ENCODE assay signal across 23 cellular contexts in the genomic region with DNA sequence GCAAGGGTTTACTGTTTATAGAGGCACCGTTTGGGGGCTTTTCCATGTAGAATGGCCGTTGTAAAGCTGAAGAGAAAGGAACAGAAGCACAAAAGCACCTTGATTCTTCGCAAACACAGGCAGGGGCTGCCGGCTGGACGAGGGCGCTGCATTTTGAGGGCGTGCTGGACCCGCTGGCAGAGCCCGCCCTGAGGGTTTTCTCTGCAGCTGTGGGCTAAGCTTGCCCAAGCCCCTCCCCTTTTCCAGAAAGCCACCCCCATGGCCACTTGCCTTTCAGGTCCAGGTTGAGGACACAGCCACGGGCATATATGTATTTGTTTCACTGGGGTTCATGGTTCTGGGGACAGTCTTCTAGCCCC. TPM values are rescaled to one million over a fixed set of nuclear protein-coding genes. Genes with fewer than 3 reads are reported as not detected.
DNase-seq lines count a peak whose midpoint lies in the region; ATAC-seq, FAIRE-seq and TF ChIP-seq lines count a peak whose summit lies in the region.
"Had no signal": no experiment of that assay in that cellular context is flagged by ENCODE, and none has a peak within 500 bp of the region (broad histone marks: within the 10 kb centered on the region; RNA-seq: fewer than 3 reads in every experiment).

No MANE protein-coding gene starts in this region.

- TF ChIP-seq POLR2A in right lobe of liver (IDR thresholded peaks at IDR 0.05) = no peak
- no peak for TF ChIP-seq POLR2A in transverse colon (IDR thresholded peaks at IDR 0.05)
- TF ChIP-seq POLR2A in GM12892 (IDR thresholded peaks at IDR 0.05; ENCODE audit: low read depth, low read length) = no peak

- no peaks in the 10 kb centered on the region for H4K20me1 ChIP-seq in SK-N-SH (ENCODE audit: insufficient read depth)

- no peak for TF ChIP-seq CTCF in SK-N-SH (IDR thresholded peaks at IDR 0.05)
- TF ChIP-seq CTCF in right lobe of liver (IDR thresholded peaks at IDR 0.05) = no peak
- TF ChIP-seq CTCF in transverse colon (IDR thresholded peaks at IDR 0.05) = no peak

- no peak for TF ChIP-seq RAD21 in SK-N-SH (IDR thresholded peaks at IDR 0.05; ENCODE audit: low read length)

- POLR2A ChIA-PET in SK-N-SH (lab: Yijun Ruan, JAX) = no interaction called here

- H3K27ac ChIP-seq in SK-N-SH (ENCODE audit: low read depth in 2 of 2, low read length in 1 of 2) = no peak overlapping the region
- H3K27ac ChIP-seq in SJCRH30 = no peak overlapping the region
- H3K27ac ChIP-seq in right lobe of liver = peak overlapping the region in 2 of 3 donors; percentile 37 to 67
- H3K27ac ChIP-seq in transverse colon = peak overlapping the region in 1 of 4 donors; percentile 21
- H3K27ac ChIP-seq: PC-9 had no signal

- no peak overlapping the region for H3K4me2 ChIP-seq in SK-N-SH
- H3K4me2 ChIP-seq: PC-9 had no signal

- CTCF ChIA-PET in SK-N-SH (lab: Yijun Ruan, JAX) = interaction anchor here (1.7 kb wide), 1 partner anchor 38 kb away, joined by 4 read pairs; no protein-coding TSS in a partner anchor

- H3K4me1 ChIP-seq in SK-N-SH (ENCODE audit: control insufficient read depth in 1 of 2, insufficient read depth in 2 of 2, low read depth in 1 of 2, low read length in 1 of 2) = peaks cover 0 to 9% of the 10 kb centered on the region in 2 experiments; a peak in 1 of 4 replicates
- peaks cover 6% of the 10 kb centered on the region for H3K4me1 ChIP-seq in SJCRH30
- no peaks in the 10 kb centered on the region for H3K4me1 ChIP-seq in right lobe of liver
- H3K4me1 ChIP-seq in transverse colon = no peaks in the 10 kb centered on the region

- no peaks in the 10 kb centered on the region for H3K9me3 ChIP-seq in SK-N-SH
- H3K9me3 ChIP-seq in SJCRH30 (replicated peaks) = no peaks in the 10 kb centered on the region
- no peaks in the 10 kb centered on the region for H3K9me3 ChIP-seq in right lobe of liver
- H3K9me3 ChIP-seq in transverse colon = no peaks in the 10 kb centered on the region
- H3K9me3 ChIP-seq: left lung, stomach had no signal

- in situ Hi-C loops in transverse colon (cut with MboI; ENCODE audit: low pct_ligation_motif_present in 1 of 4, low pct_unique_long_range_greater_than_20kb in 1 of 4, low sequenced_read_pairs in 3 of 4) = loop anchor here in 1 of 4 donors (25.0 kb wide), 1 partner anchor 260 kb away; no protein-coding TSS in a partner anchor

- no peaks in the 10 kb centered on the region for H3K36me3 ChIP-seq in SK-N-SH (replicated peaks in 1 of 2; ENCODE audit: control insufficient read depth in 1 of 2, insufficient read depth in 2 of 2, low read length in 1 of 2)
- no peaks in the 10 kb centered on the region for H3K36me3 ChIP-seq in SJCRH30
- H3K36me3 ChIP-seq in right lobe of liver = no peaks in the 10 kb centered on the region
- no peaks in the 10 kb centered on the region for H3K36me3 ChIP-seq in transverse colon

- DNase-seq in SK-N-SH = peak; percentile 57
- DNase-seq in SJCRH30 = peak; percentile 23 to 52
- no peak for DNase-seq in right lobe of liver
- peak; percentile 6 for DNase-seq in transverse colon
- no peak for DNase-seq in GM12892 (ENCODE audit: insufficient read length)
- no peak for DNase-seq in HuH-7.5 (ENCODE audit: low spot score)
- no peak for DNase-seq in hepatic stellate cell (ENCODE audit: low spot score)
- DNase-seq: ACHN; activated B cell treated with CpG ODN at 0.5 μM for 24 hours; activated CD4-positive, alpha-beta memory T cell treated with anti-CD3 and anti-CD28 coated beads for 36 hours; activated naive CD4-positive, alpha-beta T cell; amniotic stem cell; CD4-positive, CD25-positive, alpha-beta regulatory T cell; MM.1S; NCI-H82; PC-9; stimulated activated CD4-positive, alpha-beta T cell treated with anti-CD3 and anti-CD28 coated beads, Interleukin-4, amount 100 ng/mL, for 24 hours; stomach had no signal

- no peak for ATAC-seq in SK-N-SH treated with all-trans-retinoic acid at 6 μM for 48 hours
- ATAC-seq in right lobe of liver = no peak

- WGBS in SK-N-SH (ENCODE audit: low lambda C conversion rate) = 13% methylated on average over 3 of the region's 10 CpGs
- WGBS in right lobe of liver (ENCODE audit: insufficient coverage, low coverage, low lambda C conversion rate, missing lambda C conversion rate) = 56% methylated on average over 3 of the region's 10 CpGs
- 73 to 77% methylated on average over 7 to 10 of the region's 10 CpGs for WGBS in transverse colon (ENCODE audit: low coverage in 1 of 2), 2 donors

- H2AFZ ChIP-seq in SK-N-SH (ENCODE audit: low read depth) = no peak overlapping the region
- H2AFZ ChIP-seq: PC-9 had no signal

- no peaks in the 10 kb centered on the region for H3F3A ChIP-seq in SK-N-SH (replicated peaks; ENCODE audit: insufficient read depth)

- FAIRE-seq in GM12892 (lab: Jason Lieb, UNC) = no peak

- intact Hi-C loops in right lobe of liver (cut with DNase I) = no loop called here
- intact Hi-C loops in transverse colon (cut with DNase I; ENCODE audit: low total_unique reads) = no loop called here

- H3K4me3 ChIP-seq in SK-N-SH (ENCODE audit: low read depth in 2 of 2, low read length in 1 of 2) = no peak overlapping the region
- no peak overlapping the region for H3K4me3 ChIP-seq in SJCRH30
- no peak overlapping the region for H3K4me3 ChIP-seq in right lobe of liver
- H3K4me3 ChIP-seq in transverse colon = no peak overlapping the region
- H3K4me3 ChIP-seq: left lung, PC-9, skin epidermis, stomach had no signal

- H3K79me2 ChIP-seq in SK-N-SH (ENCODE audit: insufficient read depth) = no peaks in the 10 kb centered on the region

- H3K27me3 ChIP-seq in SK-N-SH (ENCODE audit: insufficient read depth) (no peaks in the 10 kb centered on the region), SJCRH30 (0 out of 2 replicates have a peak, but pooled peaks cover 7% of the 10 kb centered on the region), right lobe of liver (no peaks in the 10 kb centered on the region), transverse colon (no peaks in the 10 kb centered on the region)

- TF ChIP-seq EP300 in SK-N-SH (IDR thresholded peaks at IDR 0.05; ENCODE audit: borderline replicate concordance in 1 of 2, low read depth in 1 of 2, low read length in 1 of 2) (no peak), transverse colon (IDR thresholded peaks at IDR 0.05; ENCODE audit: low read depth) (no peak)

- no peak overlapping the region for H3K9ac ChIP-seq in SK-N-SH

- no peaks in the 10 kb centered on the region for H3K9me2 ChIP-seq in SK-N-SH

TF ChIP-seq in SK-N-SH, 30 proteins besides CTCF, POLR2A, EP300 and RAD21:
- TF ChIP-seq FOXJ3 (CRISPR knock-in tag; IDR thresholded peaks at IDR 0.05) (no peak), SMC3 (IDR thresholded peaks at IDR 0.05; ENCODE audit: low read depth, low read length) (no peak), MEF2A (IDR thresholded peaks at IDR 0.05; ENCODE audit: borderline replicate concordance, low read depth) (no peak), RCOR1 (IDR thresholded peaks at IDR 0.05; ENCODE audit: low read length) (no peak), TEAD4 (IDR thresholded peaks at IDR 0.05; ENCODE audit: borderline replicate concordance, insufficient read depth) (no peak), ELF1 (IDR thresholded peaks at IDR 0.05) (no peak), GABPA (IDR thresholded peaks at IDR 0.05; ENCODE audit: low read depth) (no peak), TCF12 (IDR thresholded peaks at IDR 0.05) (no peak)

TF ChIP-seq in SK-N-SH treated with all-trans-retinoic acid at 6 μM for 48 hours, 23 proteins besides CTCF, POLR2A, EP300 and RAD21:
- TF ChIP-seq ZFP30 (CRISPR knock-in tag; IDR thresholded peaks at IDR 0.05) (no peak), OSR1 (CRISPR knock-in tag; IDR thresholded peaks at IDR 0.05) (no peak), CSDC2 (CRISPR knock-in tag; IDR thresholded peaks at IDR 0.05) (no peak), ARNTL (CRISPR knock-in tag; IDR thresholded peaks at IDR 0.05; ENCODE audit: borderline replicate concordance, low read depth) (no peak), ZC3H10 (CRISPR knock-in tag; IDR thresholded peaks at IDR 0.05) (no peak)

RNA-seq across cellular contexts. Expression of a gene that starts 12.9 kb away (rescaled TPM):
- not detected in 2 replicates for polyA plus RNA-seq in SK-N-SH (2012; rRNA removed)
- polyA plus RNA-seq in SK-N-SH (2012; cell fraction: cytosol; rRNA removed) = not detected in 2 replicates
- not detected in 2 replicates for polyA plus RNA-seq in SK-N-SH (2012; cell fraction: nucleus; rRNA removed)
- 48.5 and 52.7 TPM in 2 replicates for total RNA-seq in SJCRH30 (2014; rRNA removed; shearing (Covaris generic))
- 1 to 10 TPM in 5 of 6 experiments, under 1 TPM in 1; 0.88 to 6.8 (median 2.5) TPM for total RNA-seq in right lobe of liver
- total RNA-seq in transverse colon = 1,000 to 10,000 TPM in 1 of 4 donors, 100 to 1,000 TPM in 3; 164 to 2,581 (median 367) TPM
- not detected for polyA plus RNA-seq in GM12892 (2012; ENCODE audit: missing spikeins)
- total RNA-seq: activated B cell treated with CpG ODN at 0.5 μM for 24 hours; activated CD4-positive, alpha-beta memory T cell treated with anti-CD3 and anti-CD28 coated beads for 36 hours; CD4-positive, CD25-positive, alpha-beta regulatory T cell; PC-9 had no signal
- polyA plus RNA-seq: CD4-positive, CD25-positive, alpha-beta regulatory T cell; IgD-negative memory B cell had no signal

RNA-seq across cellular contexts. Expression of a gene that starts 48.5 kb away (rescaled TPM):
- polyA plus RNA-seq in SK-N-SH (2012; rRNA removed) = not detected in 2 replicates
- polyA plus RNA-seq in SK-N-SH (2012; cell fraction: cytosol; rRNA removed) = not detected in 2 replicates
- not detected in 2 replicates for polyA plus RNA-seq in SK-N-SH (2012; cell fraction: nucleus; rRNA removed)
- not detected in 2 replicates for total RNA-seq in SJCRH30 (2014; rRNA removed; shearing (Covaris generic))
- under 1 TPM in 4 of 6 experiments, not detected in 2; 0.29 to 0.61 (median 0.49) TPM for total RNA-seq in right lobe of liver
- total RNA-seq in transverse colon = under 1 TPM in 1 of 4 donors, not detected in 3; 0.68 TPM
- 2.7 TPM for polyA plus RNA-seq in GM12892 (2012; ENCODE audit: missing spikeins)
- total RNA-seq: activated B cell treated with CpG ODN at 0.5 μM for 24 hours; activated CD4-positive, alpha-beta memory T cell treated with anti-CD3 and anti-CD28 coated beads for 36 hours; CD4-positive, CD25-positive, alpha-beta regulatory T cell; left lung; omental fat pad had no signal
- polyA plus RNA-seq: CD4-positive, CD25-positive, alpha-beta regulatory T cell; IgD-negative memory B cell had no signal

Comparison
In these comparisons a context has a peak if more than half of its experiments do, and no peak if none do; other contexts are left out.
1. DNase-seq: peak in SK-N-SH (single experiment), SJCRH30 (2 of 2) and transverse colon (single experiment); none in right lobe of liver (0 of 3), GM12892 (single experiment), HuH-7.5 (single experiment) and hepatic stellate cell (single experiment).
2. H3K27ac ChIP-seq: peak in right lobe of liver (2 of 3); none in SK-N-SH (0 of 2) and SJCRH30 (single experiment).